Comparison of ENCODE assay signal across 8 cellular contexts in the genomic region with DNA sequence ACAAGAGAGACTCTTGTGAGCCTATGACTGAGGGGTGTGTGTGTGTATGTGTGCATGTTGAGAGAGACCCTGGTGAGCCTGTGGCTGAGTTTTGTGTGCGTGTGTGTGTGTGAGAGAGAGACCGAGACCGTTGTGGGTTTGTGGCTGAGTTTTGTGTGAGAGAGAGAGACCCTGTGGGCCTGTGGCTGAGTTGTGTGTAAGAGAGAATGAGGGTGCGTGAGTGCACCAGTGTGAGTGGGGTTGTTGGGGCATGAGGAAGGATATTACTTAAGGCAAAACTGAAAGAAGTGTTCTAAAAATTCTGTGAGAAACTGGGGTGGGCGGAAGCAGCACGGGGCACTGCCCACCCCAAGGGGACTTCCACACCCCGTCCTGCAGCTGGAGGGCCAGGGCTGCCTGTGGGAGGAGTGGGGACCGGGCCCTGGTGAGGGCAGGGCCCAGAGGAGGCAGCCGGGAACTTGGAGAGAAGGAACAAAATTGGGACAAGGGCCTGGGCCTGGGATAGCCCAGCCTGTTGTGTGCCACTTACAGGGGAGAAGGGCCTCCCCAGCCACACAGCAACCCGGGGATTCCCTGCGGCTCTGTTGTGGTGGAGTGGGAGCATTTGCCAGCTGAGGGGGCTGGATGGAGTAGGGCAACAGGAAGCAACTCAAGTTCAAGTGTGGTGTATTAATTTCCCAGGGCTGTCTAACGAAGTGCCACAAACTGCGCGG. TPM values are rescaled to one million over a fixed set of nuclear protein-coding genes. Genes with fewer than 3 reads are reported as not detected.
DNase-seq lines count a peak whose midpoint lies in the region; ATAC-seq and TF ChIP-seq lines count a peak whose summit lies in the region.

No MANE protein-coding gene starts in this region.

- no peak for TF ChIP-seq CTCF in nephron (IDR thresholded peaks at IDR 0.05; ENCODE audit: unreplicated experiment in 3 of 3)

- ATAC-seq in GM19043 (IDR thresholded peaks at IDR 0.05; ENCODE audit: low read depth, unreplicated experiment) (peak; percentile 45), HG03095 (IDR thresholded peaks at IDR 0.05; ENCODE audit: unreplicated experiment) (peak; percentile 42)

- no peaks in the 10 kb centered on the region for H3K27me3 Mint-ChIP-seq in nephron (ENCODE audit: low read depth)

- DNase-seq in UCSD-AML1 (lab: John Stamatoyannopoulos, UW; ENCODE audit: unreplicated experiment) (peak; percentile 77), NCI-H2227 (lab: John Stamatoyannopoulos, UW; ENCODE audit: unreplicated experiment) (no peak), RPMI8226 (no peak)
- DNase-seq in central memory CD4-positive, alpha-beta T cell, result peak; percentile 85

- no peaks in the 10 kb centered on the region for H3K9me3 Mint-ChIP-seq in nephron

- H3K36me3 Mint-ChIP-seq in nephron (ENCODE audit: low read depth), result peaks cover 4% of the 10 kb centered on the region

- WGBS in urinary bladder, result 55% methylated on average over 14 of the region's 14 CpGs

- H3K4me1 ChIP-seq in urinary bladder (ENCODE audit: insufficient read depth), result no peaks in the 10 kb centered on the region

- peak overlapping the region in 2 of 3 experiments; percentile 5 to 16 for H3K4me3 Mint-ChIP-seq in nephron

- no peaks in the 10 kb centered on the region for H3K36me3 ChIP-seq in urinary bladder (ENCODE audit: insufficient read depth)

- H3K4me3 ChIP-seq in urinary bladder (ENCODE audit: low read depth, low read length), result no peak overlapping the region

- peak overlapping the region; percentile 33 for H3K27ac ChIP-seq in urinary bladder (ENCODE audit: low read depth)

- peak overlapping the region; percentile 52 to 87 (median 86) for H3K27ac Mint-ChIP-seq in nephron

- peaks cover 74% of the 10 kb centered on the region for H3K4me1 Mint-ChIP-seq in nephron

RNA-seq across cellular contexts. Expression of a gene that starts 22.0 kb away (rescaled TPM):
- total RNA-seq in urinary bladder, result 70.0 TPM
- 9.6 TPM for polyA plus RNA-seq in urinary bladder

Comparison
In these comparisons a context has a peak if more than half of its experiments do, and no peak if none do; other contexts are left out.
1. DNase-seq: peak in UCSD-AML1 (single experiment) and central memory CD4-positive, alpha-beta T cell (single experiment); none in NCI-H2227 (single experiment) and RPMI8226 (single experiment).